ENCODE assay signal across 1 cellular context in genomic region chr6:66198062-66198624, GRCh38.
TF ChIP-seq lines count a peak whose summit lies in the region.

No MANE protein-coding gene starts in this region.

TF ChIP-seq in GM23338, 12 proteins besides CTCF, POLR2A, EP300 and RAD21 (continued from another document):
- TF ChIP-seq ZNF462 (CRISPR knock-in tag; IDR thresholded peaks at IDR 0.05) (no peak), EZH2phosphoT487 (IDR thresholded peaks at IDR 0.05; ENCODE audit: unreplicated experiment) (no peak), CREB1 (CRISPR knock-in tag; IDR thresholded peaks at IDR 0.05; ENCODE audit: low read depth) (no peak), JUNB (IDR thresholded peaks at IDR 0.05; ENCODE audit: unreplicated experiment) (no peak)
- TF ChIP-seq, protein P1, sequence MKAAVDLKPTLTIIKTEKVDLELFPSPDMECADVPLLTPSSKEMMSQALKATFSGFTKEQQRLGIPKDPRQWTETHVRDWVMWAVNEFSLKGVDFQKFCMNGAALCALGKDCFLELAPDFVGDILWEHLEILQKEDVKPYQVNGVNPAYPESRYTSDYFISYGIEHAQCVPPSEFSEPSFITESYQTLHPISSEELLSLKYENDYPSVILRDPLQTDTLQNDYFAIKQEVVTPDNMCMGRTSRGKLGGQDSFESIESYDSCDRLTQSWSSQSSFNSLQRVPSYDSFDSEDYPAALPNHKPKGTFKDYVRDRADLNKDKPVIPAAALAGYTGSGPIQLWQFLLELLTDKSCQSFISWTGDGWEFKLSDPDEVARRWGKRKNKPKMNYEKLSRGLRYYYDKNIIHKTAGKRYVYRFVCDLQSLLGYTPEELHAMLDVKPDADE (IDR thresholded peaks at IDR 0.05): no peak
